Comparison of ENCODE assay signal across 12 cellular contexts in genomic region chr6:148608211-148608951, GRCh38.
DNase-seq lines count a peak whose midpoint lies in the region; ATAC-seq and TF ChIP-seq lines count a peak whose summit lies in the region.
"Had no signal": no experiment of that assay in that cellular context is flagged by ENCODE, and none has a peak within 500 bp of the region (broad histone marks: within the 10 kb centered on the region; RNA-seq: fewer than 3 reads in every experiment).

No MANE protein-coding gene starts in this region.

- POLR2A ChIA-PET in MCF 10A (lab: Yijun Ruan, JAX) = interaction anchor here (0.6 to 0.7 kb wide), 3 partner anchors 10 to 380 kb away, joined by 3 read pairs; no protein-coding TSS in a partner anchor

- H3K9me3 ChIP-seq in breast epithelium = no peaks in the 10 kb centered on the region

- H3K9me3 Mint-ChIP-seq in MCF 10A (ENCODE audit: unreplicated experiment) (peaks cover 8% of the 10 kb centered on the region), type B pancreatic cell (no peaks in the 10 kb centered on the region)
- no peaks in the 10 kb centered on the region for H3K9me3 Mint-ChIP-seq in activated T-cell treated with anti-CD3 and anti-CD28 coated beads, Interleukin-2, amount 50 U/mL, for 24 hours
- H3K9me3 Mint-ChIP-seq: CD8-positive, alpha-beta memory T cell had no signal

- H3K4me1 Mint-ChIP-seq in MCF 10A (ENCODE audit: insufficient read depth, unreplicated experiment) (peaks cover 19% of the 10 kb centered on the region), type B pancreatic cell (ENCODE audit: unreplicated experiment) (no peaks in the 10 kb centered on the region)
- H3K4me1 Mint-ChIP-seq in activated T-cell treated with anti-CD3 and anti-CD28 coated beads, Interleukin-2, amount 50 U/mL, for 24 hours (ENCODE audit: low read depth) = no peaks in the 10 kb centered on the region
- H3K4me1 Mint-ChIP-seq: CD8-positive, alpha-beta memory T cell had no signal

- no peak overlapping the region for H3K27ac Mint-ChIP-seq in MCF 10A (ENCODE audit: low read depth, unreplicated experiment)
- no peak overlapping the region for H3K27ac Mint-ChIP-seq in type B pancreatic cell
- no peak overlapping the region for H3K27ac Mint-ChIP-seq in activated T-cell treated with anti-CD3 and anti-CD28 coated beads, Interleukin-2, amount 50 U/mL, for 24 hours
- H3K27ac Mint-ChIP-seq: CD8-positive, alpha-beta memory T cell had no signal

- H3K4me3 Mint-ChIP-seq in MCF 10A (ENCODE audit: unreplicated experiment) (no peak overlapping the region), type B pancreatic cell (no peak overlapping the region)
- H3K4me3 Mint-ChIP-seq in activated T-cell treated with anti-CD3 and anti-CD28 coated beads, Interleukin-2, amount 50 U/mL, for 24 hours = no peak overlapping the region
- H3K4me3 Mint-ChIP-seq: CD8-positive, alpha-beta memory T cell had no signal

- H3K36me3 Mint-ChIP-seq in MCF 10A (ENCODE audit: insufficient read depth, unreplicated experiment) = peaks cover 6% of the 10 kb centered on the region
- H3K36me3 Mint-ChIP-seq in type B pancreatic cell = no peaks in the 10 kb centered on the region
- H3K36me3 Mint-ChIP-seq in activated T-cell treated with anti-CD3 and anti-CD28 coated beads, Interleukin-2, amount 50 U/mL, for 24 hours (ENCODE audit: low read depth) = no peaks in the 10 kb centered on the region
- H3K36me3 Mint-ChIP-seq: CD8-positive, alpha-beta memory T cell had no signal

- intact Hi-C loops in MCF 10A (cut with micrococcal nuclease) = no loop called here
- intact Hi-C loops in breast epithelium (cut with DNase I; ENCODE audit: low total_unique reads) = no loop called here

- TF ChIP-seq CTCF in MCF 10A (IDR thresholded peaks at IDR 0.05; ENCODE audit: unreplicated experiment) = peak; percentile 45
- TF ChIP-seq CTCF in breast epithelium (IDR thresholded peaks at IDR 0.05) = no peak
- peak; percentile 68 for TF ChIP-seq CTCF in fibroblast of villous mesenchyme (IDR thresholded peaks at IDR 0.05; ENCODE audit: insufficient read depth, low read depth, low read length)
- TF ChIP-seq CTCF in type B pancreatic cell (conservative IDR thresholded peaks at IDR 0.05) = peak; percentile 60

- no peaks in the 10 kb centered on the region for H3K4me1 ChIP-seq in breast epithelium

- no peak for ATAC-seq in GM19463 (IDR thresholded peaks at IDR 0.05; ENCODE audit: unreplicated experiment)
- ATAC-seq: Right ventricle myocardium inferior; stimulated activated naive CD8-positive, alpha-beta T cell treated with anti-CD3 and anti-CD28 coated beads, Interleukin-15, Interleukin-2, amounts not matched to agents 100 U/mL and 50 U/mL, for 24 hours had no signal

- no peaks in the 10 kb centered on the region for H3K36me3 ChIP-seq in breast epithelium

- no peaks in the 10 kb centered on the region for H3K27me3 ChIP-seq in breast epithelium

- H3K27ac ChIP-seq in breast epithelium = no peak overlapping the region
- H3K27ac ChIP-seq: KMS-11 had no signal

- BruUV-seq in MCF 10A (replicated peaks; lab: Mats Ljungman, UMichigan) = no TSS peak

- TF ChIP-seq POLR2A in breast epithelium (IDR thresholded peaks at IDR 0.05) = no peak

- DNase-seq in MCF 10A (ENCODE audit: unreplicated experiment) = peak; percentile 34
- DNase-seq in breast epithelium (ENCODE audit: low spot score in 2 of 2) = no peak
- DNase-seq in RPMI8226 = peak; percentile 31
- peak; percentile 20 for DNase-seq in fibroblast of villous mesenchyme (ENCODE audit: low read depth)
- DNase-seq in type B pancreatic cell (ENCODE audit: extremely low spot score, unreplicated experiment) = no peak
- DNase-seq in NCI-H2029 treated with DMSO at 0.1 percent for 48 hours (lab: John Stamatoyannopoulos, UW) = no peak
- DNase-seq in activated T-cell treated with anti-CD3 and anti-CD28 coated beads, Interleukin-2, amount 50 U/mL, for 24 hours = no peak
- DNase-seq: CD8-positive, alpha-beta memory T cell; stimulated activated naive CD8-positive, alpha-beta T cell treated with anti-CD3 and anti-CD28 coated beads, Interleukin-15, Interleukin-2, amounts not matched to agents 100 U/mL and 50 U/mL, for 24 hours had no signal

- H3K4me3 ChIP-seq in breast epithelium (no peak overlapping the region), fibroblast of villous mesenchyme (ENCODE audit: low read depth, low read length) (no peak overlapping the region)

- CTCF ChIA-PET in MCF 10A (lab: Yijun Ruan, JAX) = interaction anchor here (0.5 to 1.8 kb wide), 8 partner anchors 10 to 450 kb away, joined by 3 to 4 read pairs (median 4); no protein-coding TSS in a partner anchor

- H3K27me3 Mint-ChIP-seq in MCF 10A (ENCODE audit: insufficient read depth, unreplicated experiment) (no peaks in the 10 kb centered on the region), type B pancreatic cell (no peaks in the 10 kb centered on the region)
- H3K27me3 Mint-ChIP-seq in activated T-cell treated with anti-CD3 and anti-CD28 coated beads, Interleukin-2, amount 50 U/mL, for 24 hours = peaks cover 12% of the 10 kb centered on the region

Comparison
In these comparisons a context has a peak if more than half of its experiments do, and no peak if none do; other contexts are left out.
1. DNase-seq: peak in MCF 10A (single experiment), RPMI8226 (single experiment) and fibroblast of villous mesenchyme (single experiment); none in breast epithelium (0 of 2), type B pancreatic cell (single experiment), NCI-H2029 treated with DMSO at 0.1 percent for 48 hours (single experiment) and activated T-cell treated with anti-CD3 and anti-CD28 coated beads, Interleukin-2, amount 50 U/mL, for 24 hours (single experiment).
2. CTCF ChIP-seq: peak in MCF 10A (single experiment), fibroblast of villous mesenchyme (single experiment) and type B pancreatic cell (single experiment); none in breast epithelium (0 of 3).